ENCODE assay signal across 11 cellular contexts in the genomic region with DNA sequence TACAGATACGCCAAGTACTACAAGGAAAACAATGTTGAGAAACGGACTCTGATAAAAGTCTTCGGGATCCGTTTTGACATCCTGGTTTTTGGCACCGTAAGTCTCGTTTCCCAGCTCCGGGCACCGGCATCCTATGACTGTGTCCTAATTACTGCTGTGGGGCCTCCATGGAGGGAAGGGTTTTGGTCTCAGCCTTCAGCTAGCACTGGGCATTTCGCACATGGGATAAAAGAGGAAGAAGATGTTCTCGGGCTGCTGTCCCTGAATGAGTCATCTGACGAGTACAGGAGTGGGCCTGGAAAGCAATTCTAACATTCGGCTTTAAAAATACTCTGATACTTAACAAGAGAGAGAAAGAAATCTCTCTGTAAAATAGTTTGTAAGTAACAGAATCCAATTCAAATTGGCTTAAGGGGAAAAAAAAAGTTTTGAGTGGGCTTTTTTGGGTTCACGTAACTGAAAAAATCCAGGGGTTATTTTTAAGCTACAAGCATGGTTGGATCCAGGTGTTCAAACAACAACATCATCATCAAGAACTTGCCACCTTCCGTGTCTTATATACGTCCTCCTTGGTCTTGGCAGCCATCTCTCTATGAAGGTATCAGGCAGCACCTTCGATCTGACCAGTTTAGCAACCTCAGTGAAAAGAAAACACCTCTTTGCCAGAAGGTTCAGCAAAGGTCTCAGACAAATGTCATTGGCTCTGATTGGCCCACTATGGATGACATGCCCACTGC. TPM values are rescaled to one million over a fixed set of nuclear protein-coding genes. Genes with fewer than 3 reads are reported as not detected.
A peak's percentile ranks its signal among the peaks of the same experiment; 100 is the strongest.
DNase-seq lines count a peak whose midpoint lies in the region; ATAC-seq and TF ChIP-seq lines count a peak whose summit lies in the region.
"Had no signal": no experiment of that assay in that cellular context is flagged by ENCODE, and none has a peak within 500 bp of the region (broad histone marks: within the 10 kb centered on the region; RNA-seq: fewer than 3 reads in every experiment).

No MANE protein-coding gene starts in this region.

- no peak overlapping the region for H3K4me3 Mint-ChIP-seq in Calu3 (ENCODE audit: low read depth, unreplicated experiment)

- no peak for TF ChIP-seq CTCF in GM13976 (IDR thresholded peaks at IDR 0.05; ENCODE audit: borderline replicate concordance, control extremely low read depth, extremely low read depth, insufficient read depth, missing control alignments)
- no peak for TF ChIP-seq CTCF in Peyer's patch (IDR thresholded peaks at IDR 0.05)
- TF ChIP-seq CTCF in heart right ventricle (IDR thresholded peaks at IDR 0.05): no peak
- no peak for TF ChIP-seq CTCF in Calu3 (IDR thresholded peaks at IDR 0.05; ENCODE audit: unreplicated experiment)

- ATAC-seq in heart right ventricle (peak in 5 of 8 donors; percentile 45 to 71 (median 62)), sciatic nerve (peak; percentile 73)

- H3K27ac Mint-ChIP-seq in Calu3 (ENCODE audit: unreplicated experiment): no peak overlapping the region

- TF ChIP-seq POLR2A in Peyer's patch (IDR thresholded peaks at IDR 0.05): no peak

- DNase-seq in GM13976 (ENCODE audit: low spot score) (peak; percentile 44), Peyer's patch (peak in 2 of 3 donors; percentile 20 to 47), heart right ventricle (no peak), sciatic nerve (ENCODE audit: low spot score) (no peak), MG63 (no peak), Calu3 (no peak), dermis blood vessel endothelial cell (no peak), NCI-H82 treated with DMSO at 0.1 percent for 48 hours (lab: John Stamatoyannopoulos, UW; ENCODE audit: unreplicated experiment) (no peak)
- DNase-seq: amniotic stem cell; stimulated activated CD4-positive, alpha-beta T cell treated with anti-CD3 and anti-CD28 coated beads, Interleukin-4, amount 100 ng/mL, for 1 hour had no signal

- H3K4me1 Mint-ChIP-seq in Calu3 (ENCODE audit: low read depth, unreplicated experiment): no peaks in the 10 kb centered on the region

- no peak overlapping the region for H3K4me3 ChIP-seq in Peyer's patch
- no peak overlapping the region for H3K4me3 ChIP-seq in heart right ventricle
- H3K4me3 ChIP-seq in MG63: no peak overlapping the region

- CTCF ChIA-PET in Calu3 (lab: Charles Lee): no interaction called here

- no peaks in the 10 kb centered on the region for H3K4me1 ChIP-seq in Peyer's patch
- H3K4me1 ChIP-seq in heart right ventricle: peaks cover 0 to 21% (median 0%) of the 10 kb centered on the region in 9 donors

- intact Hi-C loops in heart right ventricle (cut with DNase I) (no loop called here), sciatic nerve (cut with DNase I) (no loop called here), Calu3 (cut with micrococcal nuclease; ENCODE audit: unreplicated experiment) (no loop called here)

- H3K36me3 ChIP-seq in Peyer's patch (peaks cover 0 to 4% (median 0%) of the 10 kb centered on the region in 3 donors), heart right ventricle (peaks cover 0 to 20% (median 0%) of the 10 kb centered on the region in 9 donors), MG63 (no peaks in the 10 kb centered on the region)
- H3K36me3 ChIP-seq: neutrophil had no signal

- BruUV-seq in Calu3 (replicated peaks; lab: Mats Ljungman, UMichigan): no TSS peak

- H3K36me3 Mint-ChIP-seq in Calu3 (ENCODE audit: insufficient read depth, unreplicated experiment): no peaks in the 10 kb centered on the region

- H3K27ac ChIP-seq in Peyer's patch: no peak overlapping the region
- H3K27ac ChIP-seq in heart right ventricle: no peak overlapping the region
- H3K27ac ChIP-seq: neutrophil had no signal

- H3K27me3 Mint-ChIP-seq in Calu3 (ENCODE audit: unreplicated experiment): peaks cover 11% of the 10 kb centered on the region

- no peaks in the 10 kb centered on the region for H3K27me3 ChIP-seq in Peyer's patch
- H3K27me3 ChIP-seq in heart right ventricle: no peaks in the 10 kb centered on the region
- H3K27me3 ChIP-seq in MG63: no peaks in the 10 kb centered on the region
- H3K27me3 ChIP-seq: neutrophil had no signal

- H3K9me3 Mint-ChIP-seq in Calu3 (ENCODE audit: low read depth, unreplicated experiment): no peaks in the 10 kb centered on the region

- 76 to 78% methylated on average over 16 of the region's 16 CpGs for WGBS in heart right ventricle, 2 donors

- in situ Hi-C loops in GM13976 (cut with MboI; ENCODE audit: low sequenced_read_pairs, unreplicated experiment): no loop called here

- H3K9me3 ChIP-seq in Peyer's patch: no peaks in the 10 kb centered on the region
- H3K9me3 ChIP-seq in heart right ventricle: no peaks in the 10 kb centered on the region
- no peaks in the 10 kb centered on the region for H3K9me3 ChIP-seq in MG63
- H3K9me3 ChIP-seq: neutrophil had no signal

RNA-seq across cellular contexts. Expression of a gene that starts 34.4 kb away (rescaled TPM):
- total RNA-seq in Peyer's patch (100 to 1,000 TPM in 3 of 4 donors, 10 to 100 TPM in 1; 42.9 to 248 (median 154) TPM), heart right ventricle (10 to 100 TPM in 1 of 10 donors, 1 to 10 TPM in 9; 3.7 to 12.6 (median 5.5) TPM), sciatic nerve (24.2 TPM), Calu3 (2022) (38.7 and 39.5 TPM in 2 replicates), dermis blood vessel endothelial cell (105 and 193 TPM in 2 replicates)
- polyA plus RNA-seq in heart right ventricle: 10 to 100 TPM in 1 of 2 donors, 1 to 10 TPM in 1; 4.4 to 10.6 TPM
- 16.5 and 18.7 TPM in 2 replicates for total RNA-seq in MG63 (2014; rRNA removed; shearing (Covaris generic); ENCODE audit: low replicate concordance)

RNA-seq across cellular contexts. Expression of a gene that starts 42.9 kb away (rescaled TPM):
- total RNA-seq in Peyer's patch (1 to 10 TPM in 3 of 4 donors, not detected in 1; 1.0 to 9.1 (median 1.7) TPM), heart right ventricle (1 to 10 TPM in 9 of 10 donors, under 1 TPM in 1; 0.52 to 7.0 (median 1.6) TPM), sciatic nerve (24.5 TPM), Calu3 (2022) (not detected in 2 replicates), dermis blood vessel endothelial cell (8.8 and 10.2 TPM in 2 replicates)
- polyA plus RNA-seq in heart right ventricle: 1 to 10 TPM in 1 of 2 donors, under 1 TPM in 1; 0.25 to 3.2 TPM
- 2.0 and 3.3 TPM in 2 replicates for total RNA-seq in MG63 (2014; rRNA removed; shearing (Covaris generic); ENCODE audit: low replicate concordance)

Comparison
In these comparisons a context has a peak if more than half of its experiments do, and no peak if none do; other contexts are left out.
1. DNase-seq: peak in GM13976 (single experiment) and Peyer's patch (2 of 3); none in heart right ventricle (0 of 2), sciatic nerve (single experiment), MG63 (single experiment), Calu3 (single experiment), dermis blood vessel endothelial cell (single experiment) and NCI-H82 treated with DMSO at 0.1 percent for 48 hours (single experiment).